Comparison of ENCODE assay signal across 8 cellular contexts in the genomic region with DNA sequence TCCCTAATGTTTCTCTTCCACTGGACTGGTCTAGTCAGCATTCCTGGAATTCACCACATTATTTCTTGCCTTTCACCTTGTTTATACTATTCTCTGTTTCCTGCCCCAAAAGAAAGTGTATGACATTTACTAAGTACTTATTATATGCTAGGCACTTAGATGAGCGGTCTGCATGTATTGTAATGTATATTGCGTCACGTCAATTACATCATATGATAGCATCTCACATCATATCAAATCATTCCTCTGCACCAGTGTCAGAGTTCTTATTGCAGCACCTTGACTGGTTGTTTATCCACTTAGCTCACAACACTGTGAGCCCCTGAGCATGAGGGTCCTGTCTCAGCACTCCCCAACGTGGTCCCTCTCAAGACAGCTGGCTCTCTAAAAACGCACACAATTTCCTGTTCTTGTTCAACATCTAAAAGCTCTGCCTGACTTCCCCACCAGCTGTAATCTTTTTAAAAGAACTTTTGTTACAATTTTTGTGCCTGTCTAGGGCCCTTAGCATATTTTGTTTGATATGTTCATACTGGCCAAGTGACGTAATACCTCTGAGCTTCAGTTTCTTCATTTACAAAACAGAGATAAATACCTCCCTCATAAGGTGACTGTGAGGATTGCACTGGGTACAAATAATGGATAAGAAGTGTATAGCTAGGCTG. TPM values are rescaled to one million over a fixed set of nuclear protein-coding genes. Genes with fewer than 3 reads are reported as not detected.
DNase-seq lines count a peak whose midpoint lies in the region; ATAC-seq and TF ChIP-seq lines count a peak whose summit lies in the region.

No MANE protein-coding gene starts in this region.

- H3K4me3 ChIP-seq in OCI-LY1 (ENCODE audit: low read depth, low read length, poor library complexity, severe bottlenecking): no peak overlapping the region
- H3K4me3 ChIP-seq in osteoblast (ENCODE audit: insufficient read depth, low read length): no peak overlapping the region
- H3K4me3 ChIP-seq in MG63: no peak overlapping the region
- no peak overlapping the region for H3K4me3 ChIP-seq in effector memory CD4-positive, alpha-beta T cell (ENCODE audit: insufficient read depth, low read depth, low read length, poor library complexity, severe bottlenecking)

- H3K9me3 Mint-ChIP-seq in CD14-positive monocyte: no peaks in the 10 kb centered on the region
- no peaks in the 10 kb centered on the region for H3K9me3 Mint-ChIP-seq in endothelial cell (ENCODE audit: unreplicated experiment)

- intact Hi-C loops in CD14-positive monocyte (cut with micrococcal nuclease): loop anchor here in 1 of 2 donors (2.0 to 10.0 kb wide), 4 partner anchors 30 to 112 kb away; partner anchors contain the start of genes POGLUT1 and TMEM39A

- H4K20me1 ChIP-seq in OCI-LY1 (ENCODE audit: insufficient read depth, low read length): no peaks in the 10 kb centered on the region
- peaks cover 16% of the 10 kb centered on the region for H4K20me1 ChIP-seq in osteoblast (ENCODE audit: insufficient read depth, low read length)

- no peaks in the 10 kb centered on the region for H3K27me3 ChIP-seq in OCI-LY1 (ENCODE audit: insufficient read depth, low read length)
- H3K27me3 ChIP-seq in osteoblast (ENCODE audit: insufficient read depth, low read length): no peaks in the 10 kb centered on the region
- no peaks in the 10 kb centered on the region for H3K27me3 ChIP-seq in MG63
- H3K27me3 ChIP-seq in effector memory CD4-positive, alpha-beta T cell (replicated peaks; ENCODE audit: control insufficient read depth, insufficient read depth, low read length, poor library complexity, severe bottlenecking): no peaks in the 10 kb centered on the region

- H3K9me2 ChIP-seq in OCI-LY1 (ENCODE audit: low read depth, low read length): no peaks in the 10 kb centered on the region

- H3K36me3 ChIP-seq in OCI-LY1 (ENCODE audit: insufficient read depth, low read length) (no peaks in the 10 kb centered on the region), osteoblast (ENCODE audit: insufficient read depth, low read length) (no peaks in the 10 kb centered on the region), MG63 (no peaks in the 10 kb centered on the region)
- no peaks in the 10 kb centered on the region for H3K36me3 ChIP-seq in effector memory CD4-positive, alpha-beta T cell (ENCODE audit: control insufficient read depth, insufficient read depth, low read length)

- peaks cover 2 to 6% of the 10 kb centered on the region in 2 donors for H3K36me3 Mint-ChIP-seq in CD14-positive monocyte
- peaks cover 11% of the 10 kb centered on the region for H3K36me3 Mint-ChIP-seq in endothelial cell (ENCODE audit: low read depth, unreplicated experiment)

- H3K4me1 ChIP-seq in OCI-LY1 (ENCODE audit: insufficient read depth, low read length, severe bottlenecking) (no peaks in the 10 kb centered on the region), osteoblast (ENCODE audit: insufficient read depth, low read length) (peaks cover 27% of the 10 kb centered on the region)
- H3K4me1 ChIP-seq in effector memory CD4-positive, alpha-beta T cell (ENCODE audit: control insufficient read depth, insufficient read depth, low read length, poor library complexity, severe bottlenecking): peaks cover 6% of the 10 kb centered on the region

- H3K27ac ChIP-seq in OCI-LY1 (ENCODE audit: low read depth, low read length, poor library complexity, severe bottlenecking) (no peak overlapping the region), osteoblast (ENCODE audit: low read depth, low read length) (peak overlapping the region; percentile 73)
- no peak overlapping the region for H3K27ac ChIP-seq in effector memory CD4-positive, alpha-beta T cell (ENCODE audit: insufficient read depth, low read length, poor library complexity, severe bottlenecking)

- DNase-seq in CD14-positive monocyte (ENCODE audit: low spot score) (no peak), endothelial cell (ENCODE audit: low spot score) (no peak), osteoblast (ENCODE audit: insufficient read length, low spot score, missing footprints) (no peak), MG63 (no peak), HUDEP-2 (lab: John Stamatoyannopoulos, UW; ENCODE audit: unreplicated experiment in 76 of 76) (no peak)
- DNase-seq in effector memory CD4-positive, alpha-beta T cell: no peak

- TF ChIP-seq CTCF in CD14-positive monocyte (IDR thresholded peaks at IDR 0.05) (peak; percentile 58), OCI-LY1 (IDR thresholded peaks at IDR 0.05; ENCODE audit: low read length) (peak; percentile 39; the same call in 1 of the 2 replicates), endothelial cell (IDR thresholded peaks at IDR 0.05; ENCODE audit: unreplicated experiment) (no peak), osteoblast (IDR thresholded peaks at IDR 0.05; ENCODE audit: extremely low read depth, low read depth, low read length) (peak; percentile 40)

- ATAC-seq in GM21825 (IDR thresholded peaks at IDR 0.05; ENCODE audit: unreplicated experiment): peak; percentile 36

- H3K79me2 ChIP-seq in OCI-LY1 (ENCODE audit: insufficient read depth, low read length) (no peaks in the 10 kb centered on the region), osteoblast (ENCODE audit: insufficient read depth, low read length) (peaks cover 44% of the 10 kb centered on the region)

- H3K27ac Mint-ChIP-seq in CD14-positive monocyte (peak overlapping the region; percentile 86 to 97 (median 92)), endothelial cell (ENCODE audit: unreplicated experiment) (peak overlapping the region; percentile 98)

- H3K27me3 Mint-ChIP-seq in CD14-positive monocyte (ENCODE audit: low read depth in 3 of 3) (peaks cover 0 to 5% (median 0%) of the 10 kb centered on the region in 3 donors), endothelial cell (ENCODE audit: unreplicated experiment) (peaks cover 12% of the 10 kb centered on the region)

- H3K4me2 ChIP-seq in OCI-LY1 (ENCODE audit: low read length): no peak overlapping the region
- H3K4me2 ChIP-seq in osteoblast (ENCODE audit: insufficient read depth, low read length): peak overlapping the region; percentile 0

- no peak overlapping the region for H3K9ac ChIP-seq in OCI-LY1 (ENCODE audit: low read length)

- no peak overlapping the region for H2AFZ ChIP-seq in OCI-LY1 (ENCODE audit: low read length)
- H2AFZ ChIP-seq in osteoblast (ENCODE audit: low read length): no peak overlapping the region

- peaks cover 44% of the 10 kb centered on the region for H3K4me1 Mint-ChIP-seq in CD14-positive monocyte
- H3K4me1 Mint-ChIP-seq in endothelial cell (ENCODE audit: unreplicated experiment): peaks cover 64% of the 10 kb centered on the region

- H3K4me3 Mint-ChIP-seq in CD14-positive monocyte: peak overlapping the region in 1 of 2 donors; percentile 51
- peak overlapping the region; percentile 78 for H3K4me3 Mint-ChIP-seq in endothelial cell (ENCODE audit: unreplicated experiment)

- no peaks in the 10 kb centered on the region for H3K9me3 ChIP-seq in OCI-LY1 (ENCODE audit: low read length)
- no peaks in the 10 kb centered on the region for H3K9me3 ChIP-seq in osteoblast (ENCODE audit: low read depth, low read length)
- no peaks in the 10 kb centered on the region for H3K9me3 ChIP-seq in MG63
- H3K9me3 ChIP-seq in effector memory CD4-positive, alpha-beta T cell (ENCODE audit: control insufficient read depth, low read length): no peaks in the 10 kb centered on the region

- H3F3A ChIP-seq in OCI-LY1 (ENCODE audit: insufficient read depth, low read length): no peaks in the 10 kb centered on the region

RNA-seq across cellular contexts. Expression of gene ARHGAP31, which starts 58.8 kb away (rescaled TPM):
- polyA plus RNA-seq in CD14-positive monocyte: 1 to 10 TPM; 4.7 to 9.8 TPM
- total RNA-seq in endothelial cell (ENCODE audit: unreplicated experiment): 114 TPM
- total RNA-seq in osteoblast: 41.5 and 56.5 TPM in 2 replicates
- 4.2 and 5.0 TPM in 2 replicates for total RNA-seq in MG63 (2014; rRNA removed; shearing (Covaris generic); ENCODE audit: low replicate concordance)
